Comparison of ENCODE assay signal across 13 cellular contexts in the genomic region with DNA sequence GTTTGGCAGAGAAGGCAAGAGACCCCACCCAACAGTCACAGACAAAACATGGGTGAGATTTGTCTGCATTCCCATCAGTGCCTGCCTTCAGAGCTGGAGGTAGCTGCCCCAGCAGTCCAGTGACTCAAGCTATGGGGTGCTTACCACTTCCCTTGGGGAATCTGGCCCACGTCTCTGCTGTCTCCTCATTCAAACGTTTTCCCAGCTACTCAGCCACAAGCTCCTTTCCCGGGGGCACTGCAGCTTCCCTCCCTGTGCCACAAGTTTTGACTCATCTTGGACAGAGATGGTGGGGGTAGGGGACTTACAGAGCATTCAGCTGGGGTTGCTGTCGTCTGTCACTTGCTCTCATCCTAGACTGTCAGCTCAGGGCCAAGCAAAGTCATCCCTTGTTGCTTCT.
A peak's percentile ranks its signal among the peaks of the same experiment; 100 is the strongest.
DNase-seq lines count a peak whose midpoint lies in the region; ATAC-seq and TF ChIP-seq lines count a peak whose summit lies in the region.
"Had no signal": no experiment of that assay in that cellular context is flagged by ENCODE, and none has a peak within 500 bp of the region (broad histone marks: within the 10 kb centered on the region; RNA-seq: fewer than 3 reads in every experiment).

No MANE protein-coding gene starts in this region.

- peaks cover 5% of the 10 kb centered on the region for H3K4me1 ChIP-seq in foreskin keratinocyte

- no peak overlapping the region for H3K27ac ChIP-seq in foreskin keratinocyte
- H3K27ac ChIP-seq: RWPE1 had no signal

- peaks cover 60% of the 10 kb centered on the region for H3K4me1 Mint-ChIP-seq in HFFc6 (ENCODE audit: low read depth)

- peak overlapping the region; percentile 97 for H3K27ac Mint-ChIP-seq in HFFc6
- H3K27ac Mint-ChIP-seq: natural killer cell had no signal

- TF ChIP-seq CTCF in HFFc6 (IDR thresholded peaks at IDR 0.05) = no peak
- TF ChIP-seq CTCF in foreskin keratinocyte (conservative IDR thresholded peaks at IDR 0.05) = no peak

- peak; percentile 80 for ATAC-seq in foreskin keratinocyte
- ATAC-seq: natural killer cell had no signal

- no peaks in the 10 kb centered on the region for H3K9me3 Mint-ChIP-seq in HFFc6
- H3K9me3 Mint-ChIP-seq: natural killer cell had no signal

- peak overlapping the region; percentile 81 for H3K4me3 Mint-ChIP-seq in HFFc6
- H3K4me3 Mint-ChIP-seq: natural killer cell had no signal

- peaks cover 2% of the 10 kb centered on the region; the same call in 1 of the 2 replicates for H3K27me3 Mint-ChIP-seq in HFFc6 (ENCODE audit: insufficient read depth)

- peaks cover 28% of the 10 kb centered on the region for H3K36me3 Mint-ChIP-seq in HFFc6 (ENCODE audit: low read depth)
- H3K36me3 Mint-ChIP-seq: natural killer cell had no signal

- DNase-seq in A172 (ENCODE audit: low spot score) (peak; percentile 70), HFFc6 (peak; percentile 93), amniotic epithelial cell (ENCODE audit: low read depth) (peak; percentile 54), foreskin keratinocyte (peak; percentile 56 to 81), NCI-H2029 (lab: John Stamatoyannopoulos, UW) (no peak), SKM-1 treated with dmso at 0.1 percent for 144 hours (lab: John Stamatoyannopoulos, UW; ENCODE audit: unreplicated experiment) (no peak), HuH-7 (ENCODE audit: low spot score) (no peak), nucleus accumbens (lab: John Stamatoyannopoulos, UW) (no peak)
- DNase-seq: DND-41, natural killer cell, NCI-H1105, NCI-H510A treated with DMSO at 0.1 percent for 48 hours had no signal

- H3K27me3 ChIP-seq in foreskin keratinocyte = peaks cover 12% of the 10 kb centered on the region

Comparison
In these comparisons a context has a peak if more than half of its experiments do, and no peak if none do; other contexts are left out.
1. DNase-seq: peak in A172 (single experiment), HFFc6 (single experiment), amniotic epithelial cell (single experiment) and foreskin keratinocyte (2 of 2); none in NCI-H2029 (single experiment), SKM-1 treated with dmso at 0.1 percent for 144 hours (single experiment), HuH-7 (single experiment) and nucleus accumbens (0 of 56).